ENCODE assay signal across 8 cellular contexts in genomic region chr18:13112982-13113381, GRCh38.
A peak's percentile ranks its signal among the peaks of the same experiment; 100 is the strongest.
DNase-seq lines count a peak whose midpoint lies in the region; ATAC-seq and TF ChIP-seq lines count a peak whose summit lies in the region.

No MANE protein-coding gene starts in this region.

- H3K4me1 ChIP-seq in body of pancreas: peaks cover 6% of the 10 kb centered on the region
- no peaks in the 10 kb centered on the region for H3K4me1 ChIP-seq in uterus

- in situ Hi-C loops in KBM-7 (cut with MboI; ENCODE audit: low pct_unique_long_range_greater_than_20kb, low sequenced_read_pairs): no loop called here

- TF ChIP-seq POLR2A in body of pancreas (IDR thresholded peaks at IDR 0.05) (no peak), uterus (IDR thresholded peaks at IDR 0.05) (no peak)

- H3K36me3 ChIP-seq in body of pancreas (replicated peaks in 1 of 2; ENCODE audit: insufficient read depth in 1 of 2, low read depth in 2 of 2) (peaks cover 0 to 6% of the 10 kb centered on the region in 2 donors), uterus (no peaks in the 10 kb centered on the region)

- H3K27me3 ChIP-seq in body of pancreas: no peaks in the 10 kb centered on the region
- no peaks in the 10 kb centered on the region for H3K27me3 ChIP-seq in uterus

- DNase-seq in AG08396 (ENCODE audit: low spot score) (peak; percentile 66), KBM-7 (peak; percentile 35), body of pancreas (peak; percentile 43 to 75 (median 55)), islet precursor cell (peak; percentile 96), uterus (peak; percentile 32 to 49), omental fat pad (ENCODE audit: low spot score) (no peak)

- intact Hi-C loops in body of pancreas (cut with DNase I): no loop called here
- intact Hi-C loops in uterus (cut with DNase I; ENCODE audit: low total_unique reads): no loop called here

- peak; percentile 53 for ATAC-seq in body of pancreas
- ATAC-seq in HG02759 (IDR thresholded peaks at IDR 0.05; ENCODE audit: unreplicated experiment): no peak
- no peak for ATAC-seq in omental fat pad (ENCODE audit: low FRiP score)
- no peak for ATAC-seq in GM19455 (IDR thresholded peaks at IDR 0.05; ENCODE audit: unreplicated experiment)

- TF ChIP-seq CTCF in body of pancreas (IDR thresholded peaks at IDR 0.05) (peak in 5 of 7 experiments; percentile 24 to 54 (median 44)), uterus (IDR thresholded peaks at IDR 0.05) (peak in 3 of 4 experiments; percentile 22 to 41 (median 29)), omental fat pad (IDR thresholded peaks at IDR 0.05) (no peak)

- H3K27ac ChIP-seq in body of pancreas (no peak overlapping the region), uterus (no peak overlapping the region)

- H3K9me3 ChIP-seq in body of pancreas (no peaks in the 10 kb centered on the region), uterus (no peaks in the 10 kb centered on the region)

- H3K4me3 ChIP-seq in body of pancreas (no peak overlapping the region), uterus (no peak overlapping the region)

- WGBS in body of pancreas, 2 donors: 22 to 23% methylated on average over 8 of the region's 8 CpGs

Comparison
In these comparisons a context has a peak if more than half of its experiments do, and no peak if none do; other contexts are left out.
1. CTCF ChIP-seq: peak in body of pancreas (5 of 7) and uterus (3 of 4); none in omental fat pad (0 of 3).